1 cellular context compared by ENCODE assay signal in the genomic region with DNA sequence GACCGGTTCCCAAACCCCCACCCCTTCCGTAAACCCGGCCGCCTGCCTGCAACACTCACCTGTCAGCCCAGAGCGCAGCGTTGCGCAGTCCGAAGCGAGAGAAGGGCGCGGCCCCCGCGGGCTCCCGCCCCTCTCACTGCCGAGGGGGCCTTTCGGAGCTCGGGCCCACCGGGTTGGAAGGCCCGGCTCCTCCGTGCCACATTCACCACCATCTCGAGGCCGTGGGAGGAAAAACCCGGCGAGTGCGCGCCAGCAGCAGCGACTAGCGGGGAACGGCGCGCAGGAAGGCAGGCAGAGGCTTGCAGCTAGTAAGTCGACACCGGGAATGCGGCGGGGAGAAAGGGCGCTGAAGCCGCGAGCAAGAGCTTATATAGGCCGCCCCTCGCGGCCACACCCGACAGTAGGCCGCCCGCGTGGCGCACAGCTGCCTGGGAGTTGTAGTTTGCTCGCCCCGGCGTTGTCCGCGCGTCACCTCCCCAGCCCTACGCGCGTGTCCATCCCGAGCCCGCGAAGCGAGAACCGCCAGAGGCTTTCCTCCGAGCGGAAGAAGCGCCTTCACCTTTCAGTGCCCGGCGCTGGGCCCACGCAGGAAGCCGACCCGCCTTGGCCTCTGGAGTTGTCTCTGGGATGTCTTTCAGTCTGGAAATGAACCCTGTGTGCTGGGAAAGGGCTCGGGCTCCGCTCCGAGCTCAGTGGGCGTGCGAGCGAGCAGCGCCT.
TF ChIP-seq lines count a peak whose summit lies in the region.

No MANE protein-coding gene starts in this region.

TF ChIP-seq in HepG2, 621 proteins besides CTCF, POLR2A, EP300 and RAD21 (continued from another document and continues in another):
- TF ChIP-seq, protein P1, sequence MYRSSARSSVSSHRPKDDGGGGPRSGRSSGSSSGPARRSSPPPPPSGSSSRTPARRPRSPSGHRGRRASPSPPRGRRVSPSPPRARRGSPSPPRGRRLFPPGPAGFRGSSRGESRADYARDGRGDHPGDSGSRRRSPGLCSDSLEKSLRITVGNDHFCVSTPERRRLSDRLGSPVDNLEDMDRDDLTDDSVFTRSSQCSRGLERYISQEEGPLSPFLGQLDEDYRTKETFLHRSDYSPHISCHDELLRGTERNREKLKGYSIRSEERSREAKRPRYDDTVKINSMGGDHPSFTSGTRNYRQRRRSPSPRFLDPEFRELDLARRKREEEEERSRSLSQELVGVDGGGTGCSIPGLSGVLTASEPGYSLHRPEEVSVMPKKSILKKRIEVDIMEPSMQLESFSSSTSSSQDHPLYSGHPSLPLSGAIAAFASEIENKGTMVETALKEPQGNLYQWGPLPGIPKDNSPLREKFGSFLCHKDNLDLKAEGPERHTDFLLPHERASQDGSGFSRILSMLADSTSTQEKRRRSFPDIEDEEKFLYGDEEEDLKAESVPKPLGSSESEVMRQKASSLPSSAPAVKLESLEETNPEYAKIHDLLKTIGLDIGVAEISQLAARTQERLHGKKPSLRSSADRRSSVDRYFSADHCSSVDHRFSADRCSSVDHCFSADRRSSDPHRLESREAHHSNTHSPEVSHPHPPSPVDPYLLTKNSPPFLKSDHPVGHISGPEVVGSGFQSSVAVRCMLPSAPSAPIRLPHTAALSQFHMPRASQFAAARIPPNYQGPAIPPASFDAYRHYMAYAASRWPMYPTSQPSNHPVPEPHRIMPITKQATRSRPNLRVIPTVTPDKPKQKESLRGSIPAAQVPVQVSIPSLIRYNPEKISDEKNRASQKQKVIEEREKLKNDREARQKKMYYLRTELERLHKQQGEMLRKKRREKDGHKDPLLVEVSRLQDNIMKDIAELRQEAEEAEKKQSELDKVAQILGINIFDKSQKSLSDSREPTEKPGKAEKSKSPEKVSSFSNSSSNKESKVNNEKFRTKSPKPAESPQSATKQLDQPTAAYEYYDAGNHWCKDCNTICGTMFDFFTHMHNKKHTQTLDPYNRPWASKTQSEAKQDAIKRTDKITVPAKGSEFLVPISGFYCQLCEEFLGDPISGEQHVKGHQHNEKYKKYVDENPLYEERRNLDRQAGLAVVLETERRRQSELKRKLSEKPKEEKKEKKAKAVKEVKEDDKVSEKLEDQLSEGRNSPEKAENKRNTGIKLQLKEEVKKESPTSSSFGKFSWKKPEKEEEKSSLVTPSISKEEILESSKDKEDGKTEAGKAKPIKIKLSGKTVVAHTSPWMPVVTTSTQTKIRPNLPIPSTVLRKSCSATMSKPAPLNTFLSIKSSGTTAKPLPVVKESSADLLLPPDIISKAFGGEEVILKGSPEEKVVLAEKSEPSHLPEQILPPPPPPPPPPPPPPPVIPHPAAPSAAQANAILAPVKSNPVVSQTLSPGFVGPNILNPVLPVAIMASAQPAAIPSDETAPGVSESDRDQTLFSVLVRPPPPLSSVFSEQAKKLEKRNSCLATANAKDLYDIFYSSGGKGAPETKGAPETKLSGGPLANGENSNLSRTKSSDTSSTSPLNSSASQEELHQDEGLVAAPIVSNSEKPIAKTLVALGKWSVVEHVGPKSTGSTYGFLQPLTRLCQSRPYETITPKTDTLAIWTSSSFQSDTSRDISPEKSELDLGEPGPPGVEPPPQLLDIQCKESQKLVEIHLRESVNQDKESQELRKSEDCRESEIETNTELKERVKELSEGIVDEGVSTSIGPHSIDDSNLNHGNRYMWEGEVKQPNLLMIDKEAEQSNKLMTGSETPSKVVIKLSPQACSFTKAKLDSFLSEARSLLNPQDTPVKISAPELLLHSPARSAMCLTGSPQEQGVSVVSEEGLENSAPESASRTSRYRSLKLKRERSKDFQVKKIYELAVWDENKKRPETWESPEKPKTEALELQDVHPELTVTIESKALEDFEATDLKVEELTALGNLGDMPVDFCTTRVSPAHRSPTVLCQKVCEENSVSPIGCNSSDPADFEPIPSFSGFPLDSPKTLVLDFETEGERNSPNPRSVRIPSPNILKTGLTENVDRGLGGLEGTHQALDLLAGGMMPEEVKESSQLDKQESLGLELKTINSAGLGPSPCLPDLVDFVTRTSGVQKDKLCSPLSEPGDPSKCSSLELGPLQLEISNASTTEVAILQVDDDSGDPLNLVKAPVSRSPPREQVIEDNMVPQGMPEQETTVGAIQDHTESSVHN (CRISPR knock-in tag; IDR thresholded peaks at IDR 0.05), result no peak
- TF ChIP-seq RELA (CRISPR knock-in tag; IDR thresholded peaks at IDR 0.05) (peak; percentile 71; the same call in 1 of the 2 replicates), SKI (IDR thresholded peaks at IDR 0.05; ENCODE audit: partially characterized antibody) (no peak), HNRNPL (IDR thresholded peaks at IDR 0.05; ENCODE audit: low read depth, low read length) (peak; percentile 88), ZNF660 (CRISPR knock-in tag; IDR thresholded peaks at IDR 0.05; ENCODE audit: borderline replicate concordance, low read depth) (0 out of 2 replicates have a peak, but pooled peaks have one; percentile 51), ETV5 (CRISPR knock-in tag; IDR thresholded peaks at IDR 0.05; ENCODE audit: borderline replicate concordance) (peak; percentile 65; the same call in 1 of the 2 replicates), SOX5 (CRISPR knock-in tag; IDR thresholded peaks at IDR 0.05; ENCODE audit: borderline replicate concordance) (peak; percentile 51), FOXA3 (CRISPR knock-in tag; IDR thresholded peaks at IDR 0.05) (peak; percentile 18; the same call in 1 of the 2 replicates), ZNF282 (IDR thresholded peaks at IDR 0.05; ENCODE audit: partially characterized antibody) (no peak), ZNF10 (CRISPR knock-in tag; IDR thresholded peaks at IDR 0.05; ENCODE audit: borderline replicate concordance, low read depth) (no peak), CBX1 (IDR thresholded peaks at IDR 0.05; ENCODE audit: low read depth) (peak; percentile 97), HHEX (CRISPR knock-in tag; IDR thresholded peaks at IDR 0.05) (no peak), ZNF749 (CRISPR knock-in tag; IDR thresholded peaks at IDR 0.05; ENCODE audit: borderline replicate concordance) (peak; percentile 67; the same call in 1 of the 2 replicates), ATF1 (CRISPR knock-in tag; IDR thresholded peaks at IDR 0.05) (peak; percentile 66), ZSCAN29 (CRISPR knock-in tag; conservative IDR thresholded peaks at IDR 0.05) (peak; percentile 56; the same call in 1 of the 2 replicates), SAP130 (CRISPR knock-in tag; IDR thresholded peaks at IDR 0.05; ENCODE audit: low read depth) (peak; percentile 88)
- TF ChIP-seq, protein P2, sequence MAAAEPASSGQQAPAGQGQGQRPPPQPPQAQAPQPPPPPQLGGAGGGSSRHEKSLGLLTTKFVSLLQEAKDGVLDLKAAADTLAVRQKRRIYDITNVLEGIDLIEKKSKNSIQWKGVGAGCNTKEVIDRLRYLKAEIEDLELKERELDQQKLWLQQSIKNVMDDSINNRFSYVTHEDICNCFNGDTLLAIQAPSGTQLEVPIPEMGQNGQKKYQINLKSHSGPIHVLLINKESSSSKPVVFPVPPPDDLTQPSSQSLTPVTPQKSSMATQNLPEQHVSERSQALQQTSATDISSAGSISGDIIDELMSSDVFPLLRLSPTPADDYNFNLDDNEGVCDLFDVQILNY (CRISPR knock-in tag; conservative IDR thresholded peaks at IDR 0.05), result no peak; the same call in 1 of the 2 replicates
- TF ChIP-seq, protein P3, sequence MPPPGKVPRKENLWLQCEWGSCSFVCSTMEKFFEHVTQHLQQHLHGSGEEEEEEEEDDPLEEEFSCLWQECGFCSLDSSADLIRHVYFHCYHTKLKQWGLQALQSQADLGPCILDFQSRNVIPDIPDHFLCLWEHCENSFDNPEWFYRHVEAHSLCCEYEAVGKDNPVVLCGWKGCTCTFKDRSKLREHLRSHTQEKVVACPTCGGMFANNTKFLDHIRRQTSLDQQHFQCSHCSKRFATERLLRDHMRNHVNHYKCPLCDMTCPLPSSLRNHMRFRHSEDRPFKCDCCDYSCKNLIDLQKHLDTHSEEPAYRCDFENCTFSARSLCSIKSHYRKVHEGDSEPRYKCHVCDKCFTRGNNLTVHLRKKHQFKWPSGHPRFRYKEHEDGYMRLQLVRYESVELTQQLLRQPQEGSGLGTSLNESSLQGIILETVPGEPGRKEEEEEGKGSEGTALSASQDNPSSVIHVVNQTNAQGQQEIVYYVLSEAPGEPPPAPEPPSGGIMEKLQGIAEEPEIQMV (CRISPR knock-in tag; IDR thresholded peaks at IDR 0.05; ENCODE audit: low read depth), result no peak; the same call in 1 of the 2 replicates
- TF ChIP-seq, protein P4, sequence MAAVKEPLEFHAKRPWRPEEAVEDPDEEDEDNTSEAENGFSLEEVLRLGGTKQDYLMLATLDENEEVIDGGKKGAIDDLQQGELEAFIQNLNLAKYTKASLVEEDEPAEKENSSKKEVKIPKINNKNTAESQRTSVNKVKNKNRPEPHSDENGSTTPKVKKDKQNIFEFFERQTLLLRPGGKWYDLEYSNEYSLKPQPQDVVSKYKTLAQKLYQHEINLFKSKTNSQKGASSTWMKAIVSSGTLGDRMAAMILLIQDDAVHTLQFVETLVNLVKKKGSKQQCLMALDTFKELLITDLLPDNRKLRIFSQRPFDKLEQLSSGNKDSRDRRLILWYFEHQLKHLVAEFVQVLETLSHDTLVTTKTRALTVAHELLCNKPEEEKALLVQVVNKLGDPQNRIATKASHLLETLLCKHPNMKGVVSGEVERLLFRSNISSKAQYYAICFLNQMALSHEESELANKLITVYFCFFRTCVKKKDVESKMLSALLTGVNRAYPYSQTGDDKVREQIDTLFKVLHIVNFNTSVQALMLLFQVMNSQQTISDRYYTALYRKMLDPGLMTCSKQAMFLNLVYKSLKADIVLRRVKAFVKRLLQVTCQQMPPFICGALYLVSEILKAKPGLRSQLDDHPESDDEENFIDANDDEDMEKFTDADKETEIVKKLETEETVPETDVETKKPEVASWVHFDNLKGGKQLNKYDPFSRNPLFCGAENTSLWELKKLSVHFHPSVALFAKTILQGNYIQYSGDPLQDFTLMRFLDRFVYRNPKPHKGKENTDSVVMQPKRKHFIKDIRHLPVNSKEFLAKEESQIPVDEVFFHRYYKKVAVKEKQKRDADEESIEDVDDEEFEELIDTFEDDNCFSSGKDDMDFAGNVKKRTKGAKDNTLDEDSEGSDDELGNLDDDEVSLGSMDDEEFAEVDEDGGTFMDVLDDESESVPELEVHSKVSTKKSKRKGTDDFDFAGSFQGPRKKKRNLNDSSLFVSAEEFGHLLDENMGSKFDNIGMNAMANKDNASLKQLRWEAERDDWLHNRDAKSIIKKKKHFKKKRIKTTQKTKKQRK (IDR thresholded peaks at IDR 0.05; ENCODE audit: low read length), result no peak
- TF ChIP-seq, protein P5, sequence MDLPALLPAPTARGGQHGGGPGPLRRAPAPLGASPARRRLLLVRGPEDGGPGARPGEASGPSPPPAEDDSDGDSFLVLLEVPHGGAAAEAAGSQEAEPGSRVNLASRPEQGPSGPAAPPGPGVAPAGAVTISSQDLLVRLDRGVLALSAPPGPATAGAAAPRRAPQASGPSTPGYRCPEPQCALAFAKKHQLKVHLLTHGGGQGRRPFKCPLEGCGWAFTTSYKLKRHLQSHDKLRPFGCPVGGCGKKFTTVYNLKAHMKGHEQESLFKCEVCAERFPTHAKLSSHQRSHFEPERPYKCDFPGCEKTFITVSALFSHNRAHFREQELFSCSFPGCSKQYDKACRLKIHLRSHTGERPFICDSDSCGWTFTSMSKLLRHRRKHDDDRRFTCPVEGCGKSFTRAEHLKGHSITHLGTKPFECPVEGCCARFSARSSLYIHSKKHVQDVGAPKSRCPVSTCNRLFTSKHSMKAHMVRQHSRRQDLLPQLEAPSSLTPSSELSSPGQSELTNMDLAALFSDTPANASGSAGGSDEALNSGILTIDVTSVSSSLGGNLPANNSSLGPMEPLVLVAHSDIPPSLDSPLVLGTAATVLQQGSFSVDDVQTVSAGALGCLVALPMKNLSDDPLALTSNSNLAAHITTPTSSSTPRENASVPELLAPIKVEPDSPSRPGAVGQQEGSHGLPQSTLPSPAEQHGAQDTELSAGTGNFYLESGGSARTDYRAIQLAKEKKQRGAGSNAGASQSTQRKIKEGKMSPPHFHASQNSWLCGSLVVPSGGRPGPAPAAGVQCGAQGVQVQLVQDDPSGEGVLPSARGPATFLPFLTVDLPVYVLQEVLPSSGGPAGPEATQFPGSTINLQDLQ (CRISPR knock-in tag; IDR thresholded peaks at IDR 0.05), result no peak
- TF ChIP-seq, protein P6, sequence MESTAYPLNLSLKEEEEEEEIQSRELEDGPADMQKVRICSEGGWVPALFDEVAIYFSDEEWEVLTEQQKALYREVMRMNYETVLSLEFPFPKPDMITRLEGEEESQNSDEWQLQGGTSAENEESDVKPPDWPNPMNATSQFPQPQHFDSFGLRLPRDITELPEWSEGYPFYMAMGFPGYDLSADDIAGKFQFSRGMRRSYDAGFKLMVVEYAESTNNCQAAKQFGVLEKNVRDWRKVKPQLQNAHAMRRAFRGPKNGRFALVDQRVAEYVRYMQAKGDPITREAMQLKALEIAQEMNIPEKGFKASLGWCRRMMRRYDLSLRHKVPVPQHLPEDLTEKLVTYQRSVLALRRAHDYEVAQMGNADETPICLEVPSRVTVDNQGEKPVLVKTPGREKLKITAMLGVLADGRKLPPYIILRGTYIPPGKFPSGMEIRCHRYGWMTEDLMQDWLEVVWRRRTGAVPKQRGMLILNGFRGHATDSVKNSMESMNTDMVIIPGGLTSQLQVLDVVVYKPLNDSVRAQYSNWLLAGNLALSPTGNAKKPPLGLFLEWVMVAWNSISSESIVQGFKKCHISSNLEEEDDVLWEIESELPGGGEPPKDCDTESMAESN (CRISPR knock-in tag; conservative IDR thresholded peaks at IDR 0.05), result peak; percentile 84
- TF ChIP-seq, protein P7, sequence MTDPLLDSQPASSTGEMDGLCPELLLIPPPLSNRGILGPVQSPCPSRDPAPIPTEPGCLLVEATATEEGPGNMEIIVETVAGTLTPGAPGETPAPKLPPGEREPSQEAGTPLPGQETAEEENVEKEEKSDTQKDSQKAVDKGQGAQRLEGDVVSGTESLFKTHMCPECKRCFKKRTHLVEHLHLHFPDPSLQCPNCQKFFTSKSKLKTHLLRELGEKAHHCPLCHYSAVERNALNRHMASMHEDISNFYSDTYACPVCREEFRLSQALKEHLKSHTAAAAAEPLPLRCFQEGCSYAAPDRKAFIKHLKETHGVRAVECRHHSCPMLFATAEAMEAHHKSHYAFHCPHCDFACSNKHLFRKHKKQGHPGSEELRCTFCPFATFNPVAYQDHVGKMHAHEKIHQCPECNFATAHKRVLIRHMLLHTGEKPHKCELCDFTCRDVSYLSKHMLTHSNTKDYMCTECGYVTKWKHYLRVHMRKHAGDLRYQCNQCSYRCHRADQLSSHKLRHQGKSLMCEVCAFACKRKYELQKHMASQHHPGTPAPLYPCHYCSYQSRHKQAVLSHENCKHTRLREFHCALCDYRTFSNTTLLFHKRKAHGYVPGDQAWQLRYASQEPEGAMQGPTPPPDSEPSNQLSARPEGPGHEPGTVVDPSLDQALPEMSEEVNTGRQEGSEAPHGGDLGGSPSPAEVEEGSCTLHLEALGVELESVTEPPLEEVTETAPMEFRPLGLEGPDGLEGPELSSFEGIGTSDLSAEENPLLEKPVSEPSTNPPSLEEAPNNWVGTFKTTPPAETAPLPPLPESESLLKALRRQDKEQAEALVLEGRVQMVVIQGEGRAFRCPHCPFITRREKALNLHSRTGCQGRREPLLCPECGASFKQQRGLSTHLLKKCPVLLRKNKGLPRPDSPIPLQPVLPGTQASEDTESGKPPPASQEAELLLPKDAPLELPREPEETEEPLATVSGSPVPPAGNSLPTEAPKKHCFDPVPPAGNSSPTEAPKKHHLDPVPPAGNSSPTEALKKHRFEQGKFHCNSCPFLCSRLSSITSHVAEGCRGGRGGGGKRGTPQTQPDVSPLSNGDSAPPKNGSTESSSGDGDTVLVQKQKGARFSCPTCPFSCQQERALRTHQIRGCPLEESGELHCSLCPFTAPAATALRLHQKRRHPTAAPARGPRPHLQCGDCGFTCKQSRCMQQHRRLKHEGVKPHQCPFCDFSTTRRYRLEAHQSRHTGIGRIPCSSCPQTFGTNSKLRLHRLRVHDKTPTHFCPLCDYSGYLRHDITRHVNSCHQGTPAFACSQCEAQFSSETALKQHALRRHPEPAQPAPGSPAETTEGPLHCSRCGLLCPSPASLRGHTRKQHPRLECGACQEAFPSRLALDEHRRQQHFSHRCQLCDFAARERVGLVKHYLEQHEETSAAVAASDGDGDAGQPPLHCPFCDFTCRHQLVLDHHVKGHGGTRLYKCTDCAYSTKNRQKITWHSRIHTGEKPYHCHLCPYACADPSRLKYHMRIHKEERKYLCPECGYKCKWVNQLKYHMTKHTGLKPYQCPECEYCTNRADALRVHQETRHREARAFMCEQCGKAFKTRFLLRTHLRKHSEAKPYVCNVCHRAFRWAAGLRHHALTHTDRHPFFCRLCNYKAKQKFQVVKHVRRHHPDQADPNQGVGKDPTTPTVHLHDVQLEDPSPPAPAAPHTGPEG (CRISPR knock-in tag; IDR thresholded peaks at IDR 0.05), result peak; percentile 74; the same call in 1 of the 2 replicates
